26 cellular contexts compared by ENCODE assay signal in genomic region chr18:6313427-6313826, GRCh38.
DNase-seq lines count a peak whose midpoint lies in the region; ATAC-seq, FAIRE-seq and TF ChIP-seq lines count a peak whose summit lies in the region.
"Had no signal": no experiment of that assay in that cellular context is flagged by ENCODE, and none has a peak within 500 bp of the region (broad histone marks: within the 10 kb centered on the region; RNA-seq: fewer than 3 reads in every experiment).

No MANE protein-coding gene starts in this region.

- no peak overlapping the region for H2AFZ ChIP-seq in osteoblast (ENCODE audit: low read length)

- H3K4me2 ChIP-seq in osteoblast (ENCODE audit: insufficient read depth, low read length): no peak overlapping the region
- H3K4me2 ChIP-seq: A549; BLaER1 treated with 17β-estradiol and CSF1 and Interleukin-3, amounts not matched to agents 10 nM and 100 nM had no signal

- H3K4me3 ChIP-seq in adrenal gland (no peak overlapping the region), left lung (no peak overlapping the region), osteoblast (ENCODE audit: insufficient read depth, low read length) (no peak overlapping the region), small intestine (ENCODE audit: low read depth in 1 of 2, low read length in 2 of 2) (no peak overlapping the region)
- H3K4me3 ChIP-seq: A549; BLaER1 treated with 17β-estradiol and CSF1 and Interleukin-3, amounts not matched to agents 10 nM and 100 nM; GM12878; HAP-1 had no signal

- peak; percentile 55 for ATAC-seq in left lung
- no peak for ATAC-seq in GM19452 (IDR thresholded peaks at IDR 0.05; ENCODE audit: unreplicated experiment)
- ATAC-seq: A549, GM12878 had no signal

- DNase-seq in NOMO-1 treated with DMSO at 0.1 percent for 48 hours (lab: John Stamatoyannopoulos, UW; ENCODE audit: unreplicated experiment) (peak; percentile 5), NOMO-1 (lab: John Stamatoyannopoulos, UW; ENCODE audit: unreplicated experiment in 2 of 2) (no peak), adrenal gland (peak in 5 of 7 donors; percentile 32 to 67 (median 50)), left lung (no peak), osteoblast (ENCODE audit: insufficient read length, low spot score, missing footprints) (peak; percentile 22), small intestine (no peak), nucleus accumbens (lab: John Stamatoyannopoulos, UW) (no peak)
- DNase-seq: 8988T; ACHN; AML-193; BE2C; CD4-positive, alpha-beta T cell; CD8-positive, alpha-beta memory T cell; DMS 273 treated with DMSO at 0.1 percent for 48 hours; DMS79; EL; GDM1; GOT3; HFFc6 had no signal

- H3K9me3 ChIP-seq in adrenal gland (replicated peaks in 1 of 3) (peaks cover 0 to 7% (median 0%) of the 10 kb centered on the region in 3 donors), left lung (peaks cover 0 to 8% of the 10 kb centered on the region in 2 donors), osteoblast (ENCODE audit: low read depth, low read length) (peaks cover 3% of the 10 kb centered on the region), small intestine (ENCODE audit: control insufficient read depth, low read depth) (no peaks in the 10 kb centered on the region)
- H3K9me3 ChIP-seq: A549, BE2C, HAP-1 had no signal

- no peaks in the 10 kb centered on the region for H4K20me1 ChIP-seq in osteoblast (ENCODE audit: insufficient read depth, low read length)
- H4K20me1 ChIP-seq: BLaER1 treated with 17β-estradiol and CSF1 and Interleukin-3, amounts not matched to agents 10 nM and 100 nM had no signal

- intact Hi-C loops in adrenal gland (cut with DNase I): no loop called here
- intact Hi-C loops in left lung (cut with DNase I): no loop called here

- H3K27ac ChIP-seq in adrenal gland (no peak overlapping the region), left lung (no peak overlapping the region), osteoblast (ENCODE audit: low read depth, low read length) (no peak overlapping the region), small intestine (ENCODE audit: low read depth in 1 of 2, low read length in 1 of 2) (no peak overlapping the region)
- H3K27ac ChIP-seq: A549; BLaER1 treated with 17β-estradiol and CSF1 and Interleukin-3, amounts not matched to agents 10 nM and 100 nM had no signal

- FAIRE-seq in small intestine (lab: Jason Lieb, UNC): no peak
- FAIRE-seq: A549, D721Med, GM12878, H54 had no signal

- H3K4me1 ChIP-seq in adrenal gland (replicated peaks in 1 of 2): no peaks in the 10 kb centered on the region
- H3K4me1 ChIP-seq in left lung: peaks cover 0 to 12% of the 10 kb centered on the region in 2 donors
- no peaks in the 10 kb centered on the region for H3K4me1 ChIP-seq in osteoblast (ENCODE audit: insufficient read depth, low read length)
- H3K4me1 ChIP-seq in small intestine (ENCODE audit: control insufficient read depth in 2 of 2, insufficient read depth in 1 of 2, low read depth in 1 of 2, low read length in 1 of 2): peaks cover 0 to 2% of the 10 kb centered on the region in 2 donors
- H3K4me1 ChIP-seq: A549; BE2C; BLaER1 treated with 17β-estradiol and CSF1 and Interleukin-3, amounts not matched to agents 10 nM and 100 nM; HAP-1 had no signal

- 25 to 45% (median 30%) methylated on average over 2 of the region's 2 CpGs for WGBS in adrenal gland, 4 donors
- 69 to 83% (median 76%) methylated on average over 2 of the region's 2 CpGs for WGBS in small intestine, 3 donors

- H3K27me3 ChIP-seq in adrenal gland (no peaks in the 10 kb centered on the region), left lung (no peaks in the 10 kb centered on the region), osteoblast (ENCODE audit: insufficient read depth, low read length) (no peaks in the 10 kb centered on the region), small intestine (ENCODE audit: control insufficient read depth in 2 of 2, insufficient read depth in 2 of 2, low read length in 2 of 2) (no peaks in the 10 kb centered on the region)
- H3K27me3 ChIP-seq: BE2C; BLaER1 treated with 17β-estradiol and CSF1 and Interleukin-3, amounts not matched to agents 10 nM and 100 nM had no signal

- no peak for TF ChIP-seq POLR2A in adrenal gland (IDR thresholded peaks at IDR 0.05)

- no peaks in the 10 kb centered on the region for H3K36me3 ChIP-seq in adrenal gland (replicated peaks in 1 of 2)
- peaks cover 0 to 5% of the 10 kb centered on the region in 2 donors for H3K36me3 ChIP-seq in left lung
- no peaks in the 10 kb centered on the region for H3K36me3 ChIP-seq in osteoblast (ENCODE audit: insufficient read depth, low read length)
- H3K36me3 ChIP-seq in small intestine (ENCODE audit: control insufficient read depth in 2 of 2, insufficient read depth in 2 of 2, low read length in 2 of 2): no peaks in the 10 kb centered on the region
- H3K36me3 ChIP-seq: BE2C, HAP-1 had no signal

- TF ChIP-seq CTCF in adrenal gland (IDR thresholded peaks at IDR 0.05) (no peak), left lung (IDR thresholded peaks at IDR 0.05) (no peak), osteoblast (IDR thresholded peaks at IDR 0.05; ENCODE audit: extremely low read depth, low read depth, low read length) (no peak)

- no peaks in the 10 kb centered on the region for H3K79me2 ChIP-seq in osteoblast (ENCODE audit: insufficient read depth, low read length)

Comparison
In these comparisons a context has a peak if more than half of its experiments do, and no peak if none do; other contexts are left out.
1. DNase-seq: peak in NOMO-1 treated with DMSO at 0.1 percent for 48 hours (single experiment), adrenal gland (5 of 7) and osteoblast (single experiment); none in NOMO-1 (0 of 2), left lung (0 of 2), small intestine (single experiment) and nucleus accumbens (0 of 56).